Comparison of ENCODE assay signal across 23 cellular contexts in the genomic region with DNA sequence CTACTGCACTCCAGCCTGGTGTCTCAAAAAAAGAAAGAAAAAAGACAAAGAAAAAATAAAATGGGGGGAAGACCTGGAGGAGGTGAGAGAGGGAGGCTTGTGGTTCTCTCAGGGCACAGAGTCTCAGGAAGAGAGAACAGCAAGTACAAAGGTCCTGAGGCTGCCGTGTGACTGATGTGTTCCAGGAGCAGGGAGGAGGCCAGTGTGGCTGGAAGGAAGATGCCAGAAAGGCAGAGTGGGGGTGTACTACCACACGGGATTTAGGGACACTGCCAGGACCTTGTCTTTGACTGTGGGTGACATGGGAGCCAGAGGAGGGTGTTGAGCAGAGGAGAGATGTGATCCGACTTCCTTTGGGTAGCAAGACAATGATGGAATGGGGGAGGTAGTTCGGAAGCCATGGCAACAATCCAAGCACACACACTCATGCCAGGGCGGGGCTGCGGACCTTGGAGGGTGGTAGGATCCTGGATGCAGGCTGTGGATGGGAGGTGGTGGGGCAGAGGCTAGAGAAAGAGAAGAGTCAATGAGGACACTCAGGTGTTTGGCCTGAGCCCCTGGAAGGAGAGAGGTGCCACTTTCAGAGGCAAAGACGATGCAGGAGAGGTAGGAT.
DNase-seq lines count a peak whose midpoint lies in the region; ATAC-seq and TF ChIP-seq lines count a peak whose summit lies in the region.
"Had no signal": no experiment of that assay in that cellular context is flagged by ENCODE, and none has a peak within 500 bp of the region (broad histone marks: within the 10 kb centered on the region; RNA-seq: fewer than 3 reads in every experiment).

No MANE protein-coding gene starts in this region.

- RAD21 ChIA-PET in HCT116 (lab: Charles Lee; ENCODE audit: low non-redundant PET in 1 of 2, low total read pairs in 2 of 2, uncharacterized antibody in 2 of 2, unreplicated experiment in 2 of 2): no interaction called here

- H3K9me2 ChIP-seq in HCT116 (ENCODE audit: insufficient read depth): no peaks in the 10 kb centered on the region

- no peak for TF ChIP-seq RAD21 in HCT116 (IDR thresholded peaks at IDR 0.05; ENCODE audit: low read depth)

- no peaks in the 10 kb centered on the region for H3K9me3 Mint-ChIP-seq in Calu3 (ENCODE audit: low read depth, unreplicated experiment)
- H3K9me3 Mint-ChIP-seq in T-cell: no peaks in the 10 kb centered on the region
- H3K9me3 Mint-ChIP-seq: activated T-helper 2 cell treated with anti-CD3 and anti-CD28 coated beads, Interferon-gamma antibody, Interleukin-2, Interleukin-4, amounts not matched to agents 10 μg/mL and 5 μg/mL and 100 μg/mL, durations not matched to agents 14 hours and 24 hours and 36 hours had no signal

- TF ChIP-seq POLR2A in HCT116 (IDR thresholded peaks at IDR 0.05; ENCODE audit: borderline replicate concordance, extremely low read depth, insufficient read depth, insufficient read length): no peak

- H3K36me3 Mint-ChIP-seq in Calu3 (ENCODE audit: insufficient read depth, unreplicated experiment) (peaks cover 16% of the 10 kb centered on the region), T-cell (no peaks in the 10 kb centered on the region)

- no peaks in the 10 kb centered on the region for H3K36me3 ChIP-seq in HCT116 (ENCODE audit: control insufficient read depth in 1 of 2, insufficient read depth in 2 of 2, low read length in 2 of 2)
- H3K36me3 ChIP-seq: BLaER1, heart left ventricle, thyroid gland, WERI-Rb-1 had no signal

- H4K20me1 ChIP-seq in HCT116 (ENCODE audit: insufficient read depth): no peaks in the 10 kb centered on the region
- H4K20me1 ChIP-seq: BLaER1 had no signal

- H3K4me3 Mint-ChIP-seq in Calu3 (ENCODE audit: low read depth, unreplicated experiment) (no peak overlapping the region), T-cell (no peak overlapping the region)

- peak overlapping the region; percentile 7 for H3K4me2 ChIP-seq in HCT116 (ENCODE audit: low read length)
- H3K4me2 ChIP-seq: BLaER1, KMS-11 had no signal

- H3K27ac Mint-ChIP-seq in Calu3 (ENCODE audit: unreplicated experiment): peak overlapping the region; percentile 56
- no peak overlapping the region for H3K27ac Mint-ChIP-seq in T-cell
- H3K27ac Mint-ChIP-seq: activated T-helper 2 cell treated with anti-CD3 and anti-CD28 coated beads, Interferon-gamma antibody, Interleukin-2, Interleukin-4, amounts not matched to agents 10 μg/mL and 5 μg/mL and 100 μg/mL, durations not matched to agents 14 hours and 24 hours and 36 hours had no signal

- no peaks in the 10 kb centered on the region for H3K79me2 ChIP-seq in HCT116 (ENCODE audit: insufficient read depth, low read length)

- H3K27ac ChIP-seq in HCT116 (ENCODE audit: low read depth, low read length): no peak overlapping the region
- H3K27ac ChIP-seq: BLaER1, coronary artery, heart left ventricle, KMS-11, thyroid gland, WERI-Rb-1 had no signal

- no peaks in the 10 kb centered on the region for H3K27me3 Mint-ChIP-seq in Calu3 (ENCODE audit: unreplicated experiment)
- peaks cover 0 to 7% of the 10 kb centered on the region in 2 donors for H3K27me3 Mint-ChIP-seq in T-cell

- DNase-seq in Calu3 (peak; percentile 75), HCT116 (ENCODE audit: low read depth, low spot score) (no peak), RPMI7951 (ENCODE audit: low read depth) (peak; percentile 62), glomerular visceral epithelial cell (ENCODE audit: extremely low spot score) (peak; percentile 70), T-cell (no peak), KG1 (lab: John Stamatoyannopoulos, UW) (no peak)
- DNase-seq: anterior cingulate cortex; heart left ventricle; mesenchymal stem cell; NCI-H1436; NCI-H524 treated with DMSO at 0.1 percent for 48 hours; nucleus accumbens; stimulated activated CD8-positive, alpha-beta memory T cell treated with anti-CD3 and anti-CD28 coated beads, Interleukin-4, amount 100 ng/mL, for 48 hours; thyroid gland; WERI-Rb-1 had no signal

- intact Hi-C loops in Calu3 (cut with micrococcal nuclease; ENCODE audit: unreplicated experiment) (no loop called here), HCT116 (cut with micrococcal nuclease) (no loop called here)

- no TSS peak for BruUV-seq in Calu3 (replicated peaks; lab: Mats Ljungman, UMichigan)
- no TSS peak for BruUV-seq in HCT116 (replicated peaks; lab: Mats Ljungman, UMichigan)

- H2AFZ ChIP-seq in HCT116 (ENCODE audit: low read depth, low read length, poor library complexity, severe bottlenecking): peak overlapping the region; percentile 81

- H3K4me1 Mint-ChIP-seq in Calu3 (ENCODE audit: low read depth, unreplicated experiment) (peaks cover 70% of the 10 kb centered on the region), T-cell (peaks cover 0 to 2% (median 0%) of the 10 kb centered on the region in 3 donors)

- no peaks in the 10 kb centered on the region for H3K9me3 ChIP-seq in HCT116 (ENCODE audit: control insufficient read depth in 1 of 2, insufficient read depth in 1 of 2, low read depth in 1 of 2, low read length in 2 of 2)
- H3K9me3 ChIP-seq: BLaER1, heart left ventricle, thyroid gland had no signal

- CTCF ChIA-PET in Calu3 (lab: Charles Lee) (no interaction called here), HCT116 (lab: Charles Lee) (no interaction called here), T-cell (lab: Charles Lee) (no interaction called here)

- ATAC-seq in HCT116 (peak; percentile 30; the same call in 1 of the 2 replicates), GM21737 (IDR thresholded peaks at IDR 0.05; ENCODE audit: unreplicated experiment) (no peak), T-cell (replicated peaks in 1 of 4) (no peak)
- ATAC-seq in activated CD4-positive, CD25-positive, alpha-beta regulatory T cell treated with anti-CD3 and anti-CD28 coated beads, Interleukin-2, amount 50 U/mL, for 24 hours: no peak
- ATAC-seq: esophagus mucosa, heart left ventricle, sciatic nerve had no signal

- no peaks in the 10 kb centered on the region for H3K27me3 ChIP-seq in HCT116 (ENCODE audit: insufficient read depth, low read length)
- H3K27me3 ChIP-seq: BLaER1, thyroid gland had no signal

- H3K4me3 ChIP-seq in HCT116 (replicated peaks in 1 of 2; ENCODE audit: low read depth in 1 of 2, low read length in 2 of 2): no peak overlapping the region
- H3K4me3 ChIP-seq: BLaER1, coronary artery, heart left ventricle, thyroid gland had no signal

- POLR2A ChIA-PET in HCT116 (lab: Charles Lee) (no interaction called here), T-cell (lab: Charles Lee) (no interaction called here)

- TF ChIP-seq CTCF in Calu3 (IDR thresholded peaks at IDR 0.05; ENCODE audit: unreplicated experiment): no peak
- no peak for TF ChIP-seq CTCF in HCT116 (IDR thresholded peaks at IDR 0.05 in 2 of 3, conservative IDR thresholded peaks at IDR 0.05 in 1 of 3; ENCODE audit: borderline replicate concordance in 1 of 3, insufficient read depth in 1 of 3, low read depth in 2 of 3, low read length in 2 of 3)

- H3K4me1 ChIP-seq in HCT116 (ENCODE audit: control insufficient read depth in 1 of 2, insufficient read depth in 2 of 2, low read length in 2 of 2): peaks cover 39 to 53% of the 10 kb centered on the region in 2 experiments

- no peak overlapping the region for H3K9ac ChIP-seq in HCT116 (ENCODE audit: low read length)
- H3K9ac ChIP-seq: BLaER1, KMS-11 had no signal

TF ChIP-seq in HCT116, 20 proteins besides CTCF, POLR2A, EP300 and RAD21:
- no peak for TF ChIP-seq POLR2AphosphoS5 (IDR thresholded peaks at IDR 0.05; ENCODE audit: low read depth, low read length)
- TF ChIP-seq JUND (IDR thresholded peaks at IDR 0.05): no peak
- no peak for TF ChIP-seq EZH2 (IDR thresholded peaks at IDR 0.05)
TF ChIP-seq in HCT116: peak in this region for 0.

Comparison
In these comparisons a context has a peak if more than half of its experiments do, and no peak if none do; other contexts are left out.
1. DNase-seq: peak in Calu3 (single experiment), RPMI7951 (single experiment) and glomerular visceral epithelial cell (single experiment); none in HCT116 (single experiment), T-cell (0 of 34) and KG1 (single experiment).